Comparison of ENCODE assay signal across 8 cellular contexts in the genomic region with DNA sequence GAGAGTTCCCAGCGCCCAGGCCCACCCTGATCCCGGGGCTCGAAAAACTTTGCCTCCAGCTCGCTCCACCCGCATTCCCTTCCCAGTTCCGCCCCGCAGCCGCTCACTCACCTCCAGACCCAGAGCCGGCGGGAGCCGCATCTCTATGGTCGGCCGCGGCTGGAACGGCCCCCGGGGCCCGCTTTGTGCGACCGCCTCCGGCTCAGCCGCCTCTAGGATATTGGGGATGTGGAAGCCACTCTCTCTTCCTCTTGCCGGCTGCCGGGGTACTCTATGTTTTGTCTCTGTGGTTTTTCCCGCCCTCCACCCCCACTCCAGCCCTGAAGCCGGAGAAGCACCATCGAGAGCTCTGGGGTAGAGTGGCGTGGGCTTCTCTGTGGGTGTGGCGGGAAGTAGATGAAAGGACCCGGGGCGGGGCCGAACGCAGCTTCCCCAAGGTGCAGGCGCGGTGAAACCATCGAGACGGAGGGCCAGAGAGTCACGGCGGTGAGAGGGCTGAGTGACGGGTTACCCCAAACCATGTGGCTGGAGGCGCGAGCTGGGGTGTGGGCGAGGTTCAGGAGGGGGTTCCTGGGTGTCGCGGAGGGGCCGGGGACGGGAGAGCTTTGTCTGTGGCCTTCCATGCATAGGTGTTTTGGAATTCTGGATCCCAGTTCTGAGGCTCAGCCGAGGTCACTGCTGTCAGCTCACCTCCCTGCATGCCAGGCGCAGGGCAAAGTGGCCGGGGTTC. TPM values are rescaled to one million over a fixed set of nuclear protein-coding genes. Genes with fewer than 3 reads are reported as not detected.
A peak's percentile ranks its signal among the peaks of the same experiment; 100 is the strongest.
DNase-seq lines count a peak whose midpoint lies in the region; ATAC-seq and TF ChIP-seq lines count a peak whose summit lies in the region.

Gene BCS1L (plus strand): TSS at position 426 of the 730 bp plus-strand sequence. CDS start 1,305 bp downstream, outside the sequence.
A gene with protein sequence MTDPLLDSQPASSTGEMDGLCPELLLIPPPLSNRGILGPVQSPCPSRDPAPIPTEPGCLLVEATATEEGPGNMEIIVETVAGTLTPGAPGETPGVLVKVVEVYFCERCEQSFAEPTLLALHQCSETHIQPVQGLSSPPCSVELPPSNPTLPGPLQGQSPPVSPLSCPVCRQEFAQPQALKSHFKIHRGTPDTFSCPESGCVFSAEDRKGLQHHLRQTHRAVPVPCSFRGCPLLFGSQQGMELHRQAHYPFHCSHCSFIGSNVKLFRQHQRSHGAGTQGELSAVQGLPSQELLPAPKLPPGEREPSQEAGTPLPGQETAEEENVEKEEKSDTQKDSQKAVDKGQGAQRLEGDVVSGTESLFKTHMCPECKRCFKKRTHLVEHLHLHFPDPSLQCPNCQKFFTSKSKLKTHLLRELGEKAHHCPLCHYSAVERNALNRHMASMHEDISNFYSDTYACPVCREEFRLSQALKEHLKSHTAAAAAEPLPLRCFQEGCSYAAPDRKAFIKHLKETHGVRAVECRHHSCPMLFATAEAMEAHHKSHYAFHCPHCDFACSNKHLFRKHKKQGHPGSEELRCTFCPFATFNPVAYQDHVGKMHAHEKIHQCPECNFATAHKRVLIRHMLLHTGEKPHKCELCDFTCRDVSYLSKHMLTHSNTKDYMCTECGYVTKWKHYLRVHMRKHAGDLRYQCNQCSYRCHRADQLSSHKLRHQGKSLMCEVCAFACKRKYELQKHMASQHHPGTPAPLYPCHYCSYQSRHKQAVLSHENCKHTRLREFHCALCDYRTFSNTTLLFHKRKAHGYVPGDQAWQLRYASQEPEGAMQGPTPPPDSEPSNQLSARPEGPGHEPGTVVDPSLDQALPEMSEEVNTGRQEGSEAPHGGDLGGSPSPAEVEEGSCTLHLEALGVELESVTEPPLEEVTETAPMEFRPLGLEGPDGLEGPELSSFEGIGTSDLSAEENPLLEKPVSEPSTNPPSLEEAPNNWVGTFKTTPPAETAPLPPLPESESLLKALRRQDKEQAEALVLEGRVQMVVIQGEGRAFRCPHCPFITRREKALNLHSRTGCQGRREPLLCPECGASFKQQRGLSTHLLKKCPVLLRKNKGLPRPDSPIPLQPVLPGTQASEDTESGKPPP (N-terminal part only) (minus strand): TSS at position 366 of the 730 bp plus-strand sequence. CDS start 3,194 bp downstream, outside the sequence.

- TF ChIP-seq CTCF in left lung (IDR thresholded peaks at IDR 0.05), result no peak

- intact Hi-C loops in left lung (cut with DNase I), result no loop called here

- peaks cover 0 to 59% of the 10 kb centered on the region in 2 donors for H3K36me3 ChIP-seq in left lung

- peak within 1 kb of the TSS; percentile 84 to 86 for H3K4me3 ChIP-seq in left lung

- DNase-seq in C1 segment of cervical spinal cord (lab: John Stamatoyannopoulos, UW) (peak; percentile 39 to 94 (median 84)), NCI-H748 treated with DMSO at 0.1 percent for 48 hours (lab: John Stamatoyannopoulos, UW) (peak; percentile 81), dermis blood vessel endothelial cell (peak; percentile 90), left lung (peak; percentile 93 to 98)
- DNase-seq in activated CD4-positive, alpha-beta T cell treated with anti-CD3 and anti-CD28 coated beads, Interleukin-2, amount 50 U/mL, for 1 hour, result peak; percentile 93
- peak; percentile 94 for DNase-seq in stimulated activated CD4-positive, alpha-beta T cell treated with anti-CD3 and anti-CD28 coated beads, Interleukin-2, amount 100 ng/mL, for 4 hours (ENCODE audit: low read depth)

- peak; percentile 91 for ATAC-seq in GM19372 (IDR thresholded peaks at IDR 0.05; ENCODE audit: low read depth, unreplicated experiment)
- ATAC-seq in HG03558 (IDR thresholded peaks at IDR 0.05; ENCODE audit: extremely low read depth, unreplicated experiment), result peak; percentile 48
- ATAC-seq in left lung, result peak; percentile 98

- no peaks in the 10 kb centered on the region for H3K9me3 ChIP-seq in left lung

- H3K27ac ChIP-seq in left lung, result peak within 1 kb of the TSS; percentile 50 to 71

- H3K27me3 ChIP-seq in left lung, result no peaks in the 10 kb centered on the region

- H3K4me1 ChIP-seq in left lung, result peaks cover 12 to 22% of the 10 kb centered on the region in 2 donors

RNA-seq across cellular contexts. Expression of gene BCS1L, which starts in this region (rescaled TPM):
- total RNA-seq in dermis blood vessel endothelial cell (31.3 and 37.5 TPM in 2 replicates), left lung (10 to 100 TPM; 27.1 to 52.2 TPM)

RNA-seq across cellular contexts. Expression of the second gene that starts in this region (rescaled TPM):
- total RNA-seq in dermis blood vessel endothelial cell (9.0 and 14.1 TPM in 2 replicates), left lung (10 to 100 TPM; 23.8 to 26.3 TPM)

Comparison
In these comparisons a context has a peak if more than half of its experiments do, and no peak if none do; other contexts are left out.
1. Peak in every context shown above with its lines: DNase-seq, ATAC-seq, H3K4me3 ChIP-seq and H3K27ac ChIP-seq.
2. ATAC-seq: peak in every context shown above with its lines; median percentile 98 in left lung; 91 in GM19372; 48 in HG03558.